Comparison of ENCODE assay signal across 10 cellular contexts in genomic region chr7:98831641-98832221, GRCh38. TPM values are rescaled to one million over a fixed set of nuclear protein-coding genes. Genes with fewer than 3 reads are reported as not detected.
DNase-seq lines count a peak whose midpoint lies in the region; ATAC-seq and TF ChIP-seq lines count a peak whose summit lies in the region.
"Had no signal": no experiment of that assay in that cellular context is flagged by ENCODE, and none has a peak within 500 bp of the region (broad histone marks: within the 10 kb centered on the region; RNA-seq: fewer than 3 reads in every experiment).

No MANE protein-coding gene starts in this region.

- peak; percentile 57 for TF ChIP-seq CTCF in cardiac fibroblast (IDR thresholded peaks at IDR 0.05; ENCODE audit: low read depth, low read length)
- TF ChIP-seq CTCF in smooth muscle cell (IDR thresholded peaks at IDR 0.05; ENCODE audit: borderline replicate concordance, insufficient read depth, poor library complexity, severe bottlenecking): peak; percentile 59
- TF ChIP-seq CTCF in esophagus muscularis mucosa (IDR thresholded peaks at IDR 0.05): peak in 1 of 3 experiments; percentile 31

- no peaks in the 10 kb centered on the region for H3K9me3 ChIP-seq in GM23248 (ENCODE audit: low read depth)
- H3K9me3 ChIP-seq in smooth muscle cell (replicated peaks; ENCODE audit: low read depth): no peaks in the 10 kb centered on the region
- no peaks in the 10 kb centered on the region for H3K9me3 ChIP-seq in esophagus muscularis mucosa
- H3K9me3 ChIP-seq: SJSA1 had no signal

- H3K4me1 ChIP-seq in GM23248 (ENCODE audit: insufficient read depth): no peaks in the 10 kb centered on the region
- H3K4me1 ChIP-seq in smooth muscle cell (ENCODE audit: low read depth): no peaks in the 10 kb centered on the region
- peaks cover 4 to 8% (median 6%) of the 10 kb centered on the region in 4 donors for H3K4me1 ChIP-seq in esophagus muscularis mucosa
- H3K4me1 ChIP-seq: SJSA1 had no signal

- peak; percentile 31 for DNase-seq in GM23248
- DNase-seq in cardiac fibroblast (ENCODE audit: low read depth in 2 of 2): peak; percentile 20 to 55
- no peak for DNase-seq in smooth muscle cell (lab: John Stamatoyannopoulos, UW; ENCODE audit: unreplicated experiment)
- DNase-seq in esophagus muscularis mucosa (ENCODE audit: extremely low spot score): no peak
- DNase-seq in NCI-H526 (lab: John Stamatoyannopoulos, UW): no peak

- H3K79me2 ChIP-seq in GM23248 (ENCODE audit: insufficient read depth) (no peaks in the 10 kb centered on the region), smooth muscle cell (ENCODE audit: low read depth) (no peaks in the 10 kb centered on the region)

- no peaks in the 10 kb centered on the region for H3K9me2 ChIP-seq in GM23248 (ENCODE audit: insufficient read depth)

- H3K4me2 ChIP-seq in GM23248 (ENCODE audit: unreplicated experiment) (no peak overlapping the region), smooth muscle cell (no peak overlapping the region)

- no peak overlapping the region for H3K9ac ChIP-seq in GM23248
- H3K9ac ChIP-seq in smooth muscle cell (ENCODE audit: low read depth): no peak overlapping the region

- intact Hi-C loops in esophagus muscularis mucosa (cut with DNase I): no loop called here

- in situ Hi-C loops in GM23248 (cut with MboI): loop anchor here (25.0 kb wide), 1 partner anchor 519 kb away; no protein-coding TSS in a partner anchor

- no peaks in the 10 kb centered on the region for H3F3A ChIP-seq in GM23248 (ENCODE audit: insufficient read depth)
- no peaks in the 10 kb centered on the region for H3F3A ChIP-seq in smooth muscle cell (ENCODE audit: low read depth)

- H2AFZ ChIP-seq in GM23248 (no peak overlapping the region), smooth muscle cell (ENCODE audit: low read depth) (no peak overlapping the region)

- TF ChIP-seq POLR2A in esophagus muscularis mucosa (IDR thresholded peaks at IDR 0.05; ENCODE audit: low read depth): no peak

- H3K4me3 ChIP-seq in GM23248 (no peak overlapping the region), cardiac fibroblast (replicated peaks in 1 of 2; ENCODE audit: low read depth in 2 of 2, low read length in 2 of 2) (no peak overlapping the region), smooth muscle cell (no peak overlapping the region), esophagus muscularis mucosa (no peak overlapping the region)
- H3K4me3 ChIP-seq: SJSA1 had no signal

- TF ChIP-seq EP300 in esophagus muscularis mucosa (IDR thresholded peaks at IDR 0.05): no peak

- H3K36me3 ChIP-seq in GM23248 (ENCODE audit: low read depth) (no peaks in the 10 kb centered on the region), smooth muscle cell (ENCODE audit: low read depth) (no peaks in the 10 kb centered on the region), esophagus muscularis mucosa (no peaks in the 10 kb centered on the region)
- H3K36me3 ChIP-seq: SJSA1 had no signal

- H4K20me1 ChIP-seq in GM23248 (ENCODE audit: insufficient read depth) (no peaks in the 10 kb centered on the region), smooth muscle cell (ENCODE audit: low read depth) (no peaks in the 10 kb centered on the region)

- H3K27me3 ChIP-seq in GM23248 (replicated peaks; ENCODE audit: insufficient read depth) (peaks cover 31% of the 10 kb centered on the region), smooth muscle cell (ENCODE audit: low read depth) (no peaks in the 10 kb centered on the region), esophagus muscularis mucosa (peaks cover 0 to 19% (median 0%) of the 10 kb centered on the region in 4 donors)
- H3K27me3 ChIP-seq: SJSA1 had no signal

- H3K27ac ChIP-seq in GM23248 (no peak overlapping the region), smooth muscle cell (ENCODE audit: low read depth) (no peak overlapping the region), esophagus muscularis mucosa (replicated peaks in 1 of 4) (no peak overlapping the region)
- H3K27ac ChIP-seq: SJSA1 had no signal

- 63 to 66% methylated on average over 8 of the region's 8 CpGs for WGBS in GM23248 (ENCODE audit: low coverage in 1 of 2, low lambda C conversion rate in 2 of 2, missing lambda C conversion rate in 2 of 2), 2 experiments
- WGBS in smooth muscle cell (ENCODE audit: low lambda C conversion rate): 77% methylated on average over 8 of the region's 8 CpGs
- 83% methylated on average over 8 of the region's 8 CpGs for WGBS in esophagus muscularis mucosa

- peak; percentile 42; the same call in 2 of the 3 replicates for ATAC-seq in SK-N-SH treated with all-trans-retinoic acid at 6 μM for 48 hours
- no peak for ATAC-seq in GM21576 (IDR thresholded peaks at IDR 0.05; ENCODE audit: unreplicated experiment)
- ATAC-seq in HG03097 (IDR thresholded peaks at IDR 0.05; ENCODE audit: low FRiP score, unreplicated experiment): no peak

TF ChIP-seq in SK-N-SH treated with all-trans-retinoic acid at 6 μM for 48 hours, 23 proteins besides CTCF, POLR2A, EP300 and RAD21:
- TF ChIP-seq GLIS3 (CRISPR knock-in tag; IDR thresholded peaks at IDR 0.05) (no peak), TOX (CRISPR knock-in tag; IDR thresholded peaks at IDR 0.05; ENCODE audit: borderline replicate concordance) (no peak), BACH2 (CRISPR knock-in tag; IDR thresholded peaks at IDR 0.05; ENCODE audit: borderline replicate concordance) (no peak), SNAI2 (CRISPR knock-in tag; IDR thresholded peaks at IDR 0.05) (no peak), ZC3H10 (CRISPR knock-in tag; IDR thresholded peaks at IDR 0.05) (no peak), ZFP3 (CRISPR knock-in tag; IDR thresholded peaks at IDR 0.05) (no peak), ZFP30 (CRISPR knock-in tag; IDR thresholded peaks at IDR 0.05) (no peak), ISL1 (CRISPR knock-in tag; IDR thresholded peaks at IDR 0.05) (no peak), CREB5 (CRISPR knock-in tag; IDR thresholded peaks at IDR 0.05; ENCODE audit: low read depth) (no peak), TCF4 (CRISPR knock-in tag; IDR thresholded peaks at IDR 0.05; ENCODE audit: borderline replicate concordance) (no peak)
- TF ChIP-seq, protein P1, sequence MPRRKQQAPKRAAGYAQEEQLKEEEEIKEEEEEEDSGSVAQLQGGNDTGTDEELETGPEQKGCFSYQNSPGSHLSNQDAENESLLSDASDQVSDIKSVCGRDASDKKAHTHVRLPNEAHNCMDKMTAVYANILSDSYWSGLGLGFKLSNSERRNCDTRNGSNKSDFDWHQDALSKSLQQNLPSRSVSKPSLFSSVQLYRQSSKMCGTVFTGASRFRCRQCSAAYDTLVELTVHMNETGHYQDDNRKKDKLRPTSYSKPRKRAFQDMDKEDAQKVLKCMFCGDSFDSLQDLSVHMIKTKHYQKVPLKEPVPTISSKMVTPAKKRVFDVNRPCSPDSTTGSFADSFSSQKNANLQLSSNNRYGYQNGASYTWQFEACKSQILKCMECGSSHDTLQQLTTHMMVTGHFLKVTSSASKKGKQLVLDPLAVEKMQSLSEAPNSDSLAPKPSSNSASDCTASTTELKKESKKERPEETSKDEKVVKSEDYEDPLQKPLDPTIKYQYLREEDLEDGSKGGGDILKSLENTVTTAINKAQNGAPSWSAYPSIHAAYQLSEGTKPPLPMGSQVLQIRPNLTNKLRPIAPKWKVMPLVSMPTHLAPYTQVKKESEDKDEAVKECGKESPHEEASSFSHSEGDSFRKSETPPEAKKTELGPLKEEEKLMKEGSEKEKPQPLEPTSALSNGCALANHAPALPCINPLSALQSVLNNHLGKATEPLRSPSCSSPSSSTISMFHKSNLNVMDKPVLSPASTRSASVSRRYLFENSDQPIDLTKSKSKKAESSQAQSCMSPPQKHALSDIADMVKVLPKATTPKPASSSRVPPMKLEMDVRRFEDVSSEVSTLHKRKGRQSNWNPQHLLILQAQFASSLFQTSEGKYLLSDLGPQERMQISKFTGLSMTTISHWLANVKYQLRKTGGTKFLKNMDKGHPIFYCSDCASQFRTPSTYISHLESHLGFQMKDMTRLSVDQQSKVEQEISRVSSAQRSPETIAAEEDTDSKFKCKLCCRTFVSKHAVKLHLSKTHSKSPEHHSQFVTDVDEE (CRISPR knock-in tag; IDR thresholded peaks at IDR 0.05): no peak

RNA-seq across cellular contexts. Expression of gene TMEM130, which starts 38.1 kb away (rescaled TPM):
- total RNA-seq in GM23248 (2014; rRNA removed; shearing (Covaris generic)): not detected in 2 replicates
- polyA plus RNA-seq in GM23248 (2016; fragmentation: Nextera tagmentation; extraction: Ambion mirVana): 0.18 and 0.40 TPM in 2 replicates
- 0.09 and 0.22 TPM in 2 replicates for total RNA-seq in smooth muscle cell
- 0.83 TPM in 1 of 2 replicates, not detected in the other for polyA plus RNA-seq in smooth muscle cell
- total RNA-seq in esophagus muscularis mucosa: 1 to 10 TPM in 1 of 4 donors, under 1 TPM in 3; 0.57 to 2.3 (median 0.87) TPM
- total RNA-seq: myocyte had no signal

RNA-seq across cellular contexts. Expression of gene TRRAP, which starts 46.6 kb away (rescaled TPM):
- 11.3 and 13.0 TPM in 2 replicates for total RNA-seq in GM23248 (2014; rRNA removed; shearing (Covaris generic))
- polyA plus RNA-seq in GM23248 (2016; fragmentation: Nextera tagmentation; extraction: Ambion mirVana) (3.7 and 4.8 TPM in 2 replicates), smooth muscle cell (3.9 and 6.4 TPM in 2 replicates)
- total RNA-seq in smooth muscle cell (15.0 and 24.8 TPM in 2 replicates), esophagus muscularis mucosa (10 to 100 TPM; 22.9 to 38.0 (median 29.7) TPM)

Comparison
In these comparisons a context has a peak if more than half of its experiments do, and no peak if none do; other contexts are left out.
1. DNase-seq: peak in GM23248 (single experiment) and cardiac fibroblast (2 of 2); none in smooth muscle cell (single experiment), esophagus muscularis mucosa (single experiment) and NCI-H526 (0 of 2).